ENCODE assay signal across 1 cellular context in genomic region chr1:163293497-163293896, GRCh38. TPM values are rescaled to one million over a fixed set of nuclear protein-coding genes. Genes with fewer than 3 reads are reported as not detected.
"Had no signal": no experiment of that assay in that cellular context is flagged by ENCODE, and none has a peak within 500 bp of the region (broad histone marks: within the 10 kb centered on the region; RNA-seq: fewer than 3 reads in every experiment).

No MANE protein-coding gene starts in this region.

RNA-seq across cellular contexts. Expression of gene NUF2, which starts 28.3 kb away (rescaled TPM):
- total RNA-seq: ascending aorta had no signal
